ENCODE assay signal across 28 cellular contexts in the genomic region with DNA sequence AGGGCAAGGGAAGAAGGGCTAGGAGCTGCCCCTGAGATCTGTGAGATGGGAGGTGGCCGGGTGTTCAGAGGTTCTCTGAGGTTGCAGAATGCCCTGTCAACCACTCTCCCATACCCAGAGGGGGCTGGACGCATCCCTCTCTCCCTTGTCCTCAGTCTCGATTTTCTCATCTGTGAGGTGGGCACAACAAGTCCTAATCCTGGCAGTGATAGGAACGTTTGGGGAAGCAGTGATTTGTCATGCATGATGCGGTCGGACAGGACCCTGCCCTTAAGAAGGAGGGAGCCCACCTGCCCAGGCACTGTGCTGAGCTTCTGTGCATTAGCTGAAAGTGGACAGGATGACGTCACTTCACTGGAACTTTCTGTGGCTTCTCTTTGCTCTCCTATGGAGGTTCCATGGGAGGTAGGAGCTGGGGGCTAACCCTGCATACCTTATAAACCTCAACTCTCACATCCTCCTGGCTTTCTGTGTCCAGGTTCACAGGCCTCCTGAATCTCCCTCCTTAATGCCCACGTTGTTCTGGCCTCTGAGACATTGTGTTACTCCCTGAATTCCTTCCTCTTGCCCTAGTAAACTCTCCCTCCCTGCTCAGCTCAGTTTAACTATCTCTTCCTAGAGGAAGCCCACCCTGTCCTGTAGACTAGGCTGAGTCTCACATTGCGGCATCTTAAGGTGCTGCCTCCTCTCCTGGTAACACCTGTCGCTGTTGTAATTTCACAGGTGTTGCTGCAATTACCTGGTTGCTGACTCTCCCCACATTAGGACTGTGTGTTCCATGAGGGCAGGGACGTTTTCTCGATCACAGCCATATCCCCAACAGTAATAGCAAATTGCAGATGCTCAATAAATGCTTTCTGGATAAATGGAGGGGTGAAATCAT. TPM values are rescaled to one million over a fixed set of nuclear protein-coding genes. Genes with fewer than 3 reads are reported as not detected.
DNase-seq lines count a peak whose midpoint lies in the region; ATAC-seq and TF ChIP-seq lines count a peak whose summit lies in the region.
"Had no signal": no experiment of that assay in that cellular context is flagged by ENCODE, and none has a peak within 500 bp of the region (broad histone marks: within the 10 kb centered on the region; RNA-seq: fewer than 3 reads in every experiment).

No MANE protein-coding gene starts in this region.

- no peak overlapping the region for H2AK5ac ChIP-seq in trophoblast cell (ENCODE audit: low read length)

- no peak overlapping the region for H2BK5ac ChIP-seq in trophoblast cell (ENCODE audit: low read depth, low read length, poor library complexity)

- H3K27me3 Mint-ChIP-seq in endothelial cell (ENCODE audit: unreplicated experiment): peaks cover 9% of the 10 kb centered on the region
- peaks cover 14% of the 10 kb centered on the region for H3K27me3 Mint-ChIP-seq in activated CD8-positive, alpha-beta T cell treated with anti-CD3 and anti-CD28 coated beads, Interleukin-2, amount 10 ng/mL, durations not matched to agents 7 days and 5 days (ENCODE audit: low read depth)

- no peak overlapping the region for H4K12ac ChIP-seq in trophoblast cell (ENCODE audit: low read depth, low read length)

- no peaks in the 10 kb centered on the region for H3K79me1 ChIP-seq in trophoblast cell (ENCODE audit: low read length)

- H4K91ac ChIP-seq in trophoblast cell (ENCODE audit: low read depth, low read length): no peak overlapping the region

- no peak overlapping the region for H3K4ac ChIP-seq in trophoblast cell (ENCODE audit: low read depth, low read length)

- H3K4me3 Mint-ChIP-seq in endothelial cell (ENCODE audit: unreplicated experiment): peak overlapping the region; percentile 9
- no peak overlapping the region for H3K4me3 Mint-ChIP-seq in activated CD8-positive, alpha-beta T cell treated with anti-CD3 and anti-CD28 coated beads, Interleukin-2, amount 10 ng/mL, durations not matched to agents 7 days and 5 days
- H3K4me3 Mint-ChIP-seq: activated naive CD8-positive, alpha-beta T cell treated with anti-CD3 and anti-CD28 coated beads, Interleukin-2, amount 10 ng/mL, durations not matched to agents 7 days and 5 days; activated T-cell treated with anti-CD3 and anti-CD28 coated beads, Interleukin-2, amount 50 U/mL, for 24 hours; CD4-positive, alpha-beta T cell; neural crest cell; stimulated activated naive CD8-positive, alpha-beta T cell treated with anti-CD3 and anti-CD28 coated beads, Interleukin-15, Interleukin-2, amounts not matched to agents 100 ng/mL and 50 ng/mL, for 24 hours had no signal

- H3K4me1 Mint-ChIP-seq in endothelial cell (ENCODE audit: unreplicated experiment): peaks cover 60% of the 10 kb centered on the region
- H3K4me1 Mint-ChIP-seq in activated CD8-positive, alpha-beta T cell treated with anti-CD3 and anti-CD28 coated beads, Interleukin-2, amount 10 ng/mL, durations not matched to agents 7 days and 5 days (ENCODE audit: low read depth): peaks cover 2% of the 10 kb centered on the region
- H3K4me1 Mint-ChIP-seq: activated naive CD8-positive, alpha-beta T cell treated with anti-CD3 and anti-CD28 coated beads, Interleukin-2, amount 10 ng/mL, durations not matched to agents 7 days and 5 days had no signal

- CTCF ChIA-PET in activated CD8-positive, alpha-beta T cell treated with anti-CD3 and anti-CD28 coated beads, Interleukin-2, amount 10 ng/mL, durations not matched to agents 7 days and 5 days (lab: Charles Lee): interaction anchor here (1.8 kb wide), 1 partner anchor 12 kb away, joined by 7 read pairs; no protein-coding TSS in a partner anchor

- no peak overlapping the region for H2BK12ac ChIP-seq in trophoblast cell (ENCODE audit: low read length)

- H3K9ac ChIP-seq in trophoblast cell (ENCODE audit: low read length): no peak overlapping the region

- H3K9me3 ChIP-seq in heart right ventricle (no peaks in the 10 kb centered on the region), trophoblast cell (ENCODE audit: insufficient read depth, low read depth, low read length) (no peaks in the 10 kb centered on the region), adrenal gland (replicated peaks in 1 of 3) (no peaks in the 10 kb centered on the region)
- H3K9me3 ChIP-seq: transverse colon had no signal

- intact Hi-C loops in heart right ventricle (cut with DNase I): loop anchor here in 4 of 10 donors (2.0 to 5.0 kb wide), 3 partner anchors 15 to 34 kb away; no protein-coding TSS in a partner anchor
- intact Hi-C loops in cardiac septum (cut with DNase I): loop anchor here (5.0 kb wide), 1 partner anchor 34 kb away; no protein-coding TSS in a partner anchor
- intact Hi-C loops in adrenal gland (cut with DNase I): no loop called here

- no peaks in the 10 kb centered on the region for H3K36me3 Mint-ChIP-seq in endothelial cell (ENCODE audit: low read depth, unreplicated experiment)
- H3K36me3 Mint-ChIP-seq in activated CD8-positive, alpha-beta T cell treated with anti-CD3 and anti-CD28 coated beads, Interleukin-2, amount 10 ng/mL, durations not matched to agents 7 days and 5 days (ENCODE audit: low read depth): no peaks in the 10 kb centered on the region
- H3K36me3 Mint-ChIP-seq: activated naive CD8-positive, alpha-beta T cell treated with anti-CD3 and anti-CD28 coated beads, Interleukin-2, amount 10 ng/mL, durations not matched to agents 7 days and 5 days had no signal

- DNase-seq in heart right ventricle: no peak
- no peak for DNase-seq in cardiac septum (ENCODE audit: low spot score)
- DNase-seq in NCI-H69 (lab: John Stamatoyannopoulos, UW): peak; percentile 38
- no peak for DNase-seq in endothelial cell (ENCODE audit: low spot score)
- peak; percentile 16 to 54 for DNase-seq in trophoblast cell
- no peak for DNase-seq in NCI-H2107 treated with DMSO at 0.1 percent for 48 hours (lab: John Stamatoyannopoulos, UW; ENCODE audit: unreplicated experiment)
- no peak for DNase-seq in adrenal gland
- no peak for DNase-seq in activated CD8-positive, alpha-beta T cell treated with anti-CD3 and anti-CD28 coated beads, Interleukin-2, amount 10 ng/mL, durations not matched to agents 7 days and 5 days
- DNase-seq: activated CD4-positive, alpha-beta T cell treated with anti-CD3 and anti-CD28 coated beads for 4 hours; activated gamma-delta T cell; activated naive CD8-positive, alpha-beta T cell treated with anti-CD3 and anti-CD28 coated beads, Interleukin-2, amount 10 ng/mL, durations not matched to agents 7 days and 5 days; activated T-cell treated with anti-CD3 and anti-CD28 coated beads, Interleukin-2, amount 50 U/mL, for 24 hours; CD4-positive, alpha-beta T cell; dorsolateral prefrontal cortex; KG1; kidney glomerular epithelial cell; mammary epithelial cell; NCI-H1417 treated with DMSO at 0.1 percent for 48 hours; NCI-H446 treated with DMSO at 0.1 percent for 48 hours; PC-3; transverse colon had no signal

- no peak for TF ChIP-seq CTCF in heart right ventricle (IDR thresholded peaks at IDR 0.05)
- no peak for TF ChIP-seq CTCF in endothelial cell (IDR thresholded peaks at IDR 0.05; ENCODE audit: unreplicated experiment)
- TF ChIP-seq CTCF in adrenal gland (IDR thresholded peaks at IDR 0.05): no peak

- H3K4me2 ChIP-seq in trophoblast cell (ENCODE audit: low read length): no peak overlapping the region

- TF ChIP-seq POLR2A in adrenal gland (IDR thresholded peaks at IDR 0.05): no peak

- H3K9me3 Mint-ChIP-seq in endothelial cell (ENCODE audit: unreplicated experiment): no peaks in the 10 kb centered on the region
- no peaks in the 10 kb centered on the region for H3K9me3 Mint-ChIP-seq in activated CD8-positive, alpha-beta T cell treated with anti-CD3 and anti-CD28 coated beads, Interleukin-2, amount 10 ng/mL, durations not matched to agents 7 days and 5 days (ENCODE audit: insufficient read depth)
- H3K9me3 Mint-ChIP-seq: activated naive CD8-positive, alpha-beta T cell treated with anti-CD3 and anti-CD28 coated beads, Interleukin-2, amount 10 ng/mL, durations not matched to agents 7 days and 5 days; activated T-cell treated with anti-CD3 and anti-CD28 coated beads, Interleukin-2, amount 50 U/mL, for 24 hours; CD4-positive, alpha-beta T cell; neural crest cell; stimulated activated naive CD8-positive, alpha-beta T cell treated with anti-CD3 and anti-CD28 coated beads, Interleukin-15, Interleukin-2, amounts not matched to agents 100 ng/mL and 50 ng/mL, for 24 hours had no signal

- H3K4me3 ChIP-seq in heart right ventricle: peak overlapping the region in 1 of 10 donors; percentile 45
- no peak overlapping the region for H3K4me3 ChIP-seq in trophoblast cell (ENCODE audit: low read depth, low read length)
- no peak overlapping the region for H3K4me3 ChIP-seq in adrenal gland
- H3K4me3 ChIP-seq: dorsolateral prefrontal cortex, transverse colon had no signal

- H4K8ac ChIP-seq in trophoblast cell (ENCODE audit: low read depth, low read length): no peak overlapping the region

- H3K18ac ChIP-seq in trophoblast cell (ENCODE audit: low read length): no peak overlapping the region

- H2BK120ac ChIP-seq in trophoblast cell (ENCODE audit: insufficient read depth, low read length, poor library complexity): no peak overlapping the region

- no peaks in the 10 kb centered on the region for H3K36me3 ChIP-seq in heart right ventricle
- no peaks in the 10 kb centered on the region for H3K36me3 ChIP-seq in trophoblast cell (ENCODE audit: control insufficient read depth in 1 of 2, insufficient read depth in 2 of 2, low read length in 2 of 2)
- H3K36me3 ChIP-seq in adrenal gland (replicated peaks in 1 of 2): no peaks in the 10 kb centered on the region
- H3K36me3 ChIP-seq: transverse colon had no signal

- ATAC-seq in heart right ventricle: peak in 2 of 8 donors; percentile 12 to 32
- no peak for ATAC-seq in activated CD8-positive, alpha-beta T cell treated with anti-CD3 and anti-CD28 coated beads, Interleukin-2, amount 10 ng/mL, durations not matched to agents 7 days and 5 days
- ATAC-seq: PC-3 had no signal

- H3K27ac Mint-ChIP-seq in endothelial cell (ENCODE audit: unreplicated experiment): peak overlapping the region; percentile 93
- no peak overlapping the region for H3K27ac Mint-ChIP-seq in activated CD8-positive, alpha-beta T cell treated with anti-CD3 and anti-CD28 coated beads, Interleukin-2, amount 10 ng/mL, durations not matched to agents 7 days and 5 days
- H3K27ac Mint-ChIP-seq: activated naive CD8-positive, alpha-beta T cell treated with anti-CD3 and anti-CD28 coated beads, Interleukin-2, amount 10 ng/mL, durations not matched to agents 7 days and 5 days; activated T-cell treated with anti-CD3 and anti-CD28 coated beads, Interleukin-2, amount 50 U/mL, for 24 hours; CD4-positive, alpha-beta T cell; progenitor cell of endocrine pancreas; stimulated activated naive CD8-positive, alpha-beta T cell treated with anti-CD3 and anti-CD28 coated beads, Interleukin-15, Interleukin-2, amounts not matched to agents 100 ng/mL and 50 ng/mL, for 24 hours had no signal

- WGBS in heart right ventricle, 2 donors: 70 to 73% methylated on average over 12 of the region's 12 CpGs
- WGBS in trophoblast cell (ENCODE audit: extremely low coverage, insufficient coverage, insufficient read length): no CpG with 5 or more reads among the region's 12 CpGs
- WGBS in adrenal gland, 4 donors: 58 to 69% (median 63%) methylated on average over 10 to 12 of the region's 12 CpGs

- POLR2A ChIA-PET in activated CD8-positive, alpha-beta T cell treated with anti-CD3 and anti-CD28 coated beads, Interleukin-2, amount 10 ng/mL, durations not matched to agents 7 days and 5 days (lab: Charles Lee): no interaction called here

- H3K27ac ChIP-seq in heart right ventricle (peak overlapping the region; percentile 64 to 92 (median 82)), trophoblast cell (ENCODE audit: low read depth, low read length) (no peak overlapping the region), adrenal gland (no peak overlapping the region)
- H3K27ac ChIP-seq: transverse colon had no signal

- no peaks in the 10 kb centered on the region for H3K79me2 ChIP-seq in trophoblast cell (ENCODE audit: control insufficient read depth, insufficient read depth, low read length, poor library complexity)

- H3K27me3 ChIP-seq in heart right ventricle: peaks cover 0 to 28% (median 0%) of the 10 kb centered on the region in 7 donors
- H3K27me3 ChIP-seq in trophoblast cell (ENCODE audit: insufficient read depth, low read length): no peaks in the 10 kb centered on the region
- peaks cover 18% of the 10 kb centered on the region for H3K27me3 ChIP-seq in adrenal gland

- H3K4me1 ChIP-seq in heart right ventricle (peaks cover 29 to 86% (median 63%) of the 10 kb centered on the region in 9 donors), trophoblast cell (ENCODE audit: control insufficient read depth in 1 of 2, insufficient read depth in 2 of 2, low read length in 2 of 2) (peaks cover 17 to 22% of the 10 kb centered on the region in 2 experiments), adrenal gland (replicated peaks in 1 of 2) (no peaks in the 10 kb centered on the region)

- no peak overlapping the region for H2AFZ ChIP-seq in trophoblast cell (ENCODE audit: insufficient read depth, low read length, poor library complexity)

- H3K14ac ChIP-seq in trophoblast cell (ENCODE audit: low read length): no peak overlapping the region

- H3K23ac ChIP-seq in trophoblast cell (ENCODE audit: low read length): no peak overlapping the region

RNA-seq across cellular contexts. Expression of gene CSNK2A1, which starts 30.1 kb away (rescaled TPM):
- total RNA-seq in heart right ventricle (100 to 1,000 TPM; 111 to 137 (median 129) TPM), cardiac septum (111 TPM), endothelial cell (ENCODE audit: unreplicated experiment) (128 TPM), adrenal gland (100 to 1,000 TPM in 4 of 8 donors, 10 to 100 TPM in 4; 61.9 to 120 (median 94.1) TPM)
- polyA plus RNA-seq in heart right ventricle (10 to 100 TPM; 21.4 to 38.2 TPM), adrenal gland (100 to 1,000 TPM in 1 of 3 donors, 10 to 100 TPM in 2; 18.9 to 192 (median 22.7) TPM)
- 150 and 154 TPM in 2 replicates for polyA plus RNA-seq in trophoblast cell (2013)
- total RNA-seq in activated CD8-positive, alpha-beta T cell treated with anti-CD3 and anti-CD28 coated beads, Interleukin-2, amount 10 ng/mL, durations not matched to agents 7 days and 5 days: 100 to 1,000 TPM; 116 to 121 TPM

RNA-seq across cellular contexts. Expression of gene TCF15, which starts 36.5 kb away (rescaled TPM):
- total RNA-seq in heart right ventricle: 10 to 100 TPM in 3 of 10 donors, 1 to 10 TPM in 7; 4.6 to 20.5 (median 7.9) TPM
- 10 to 100 TPM; 12.8 to 41.0 TPM for polyA plus RNA-seq in heart right ventricle
- 4.8 TPM for total RNA-seq in cardiac septum
- 6.6 TPM for total RNA-seq in endothelial cell (ENCODE audit: unreplicated experiment)
- 1.1 and 1.3 TPM in 2 replicates for polyA plus RNA-seq in trophoblast cell (2013)
- 1 to 10 TPM in 4 of 8 donors, under 1 TPM in 4; 0.37 to 2.2 (median 0.96) TPM for total RNA-seq in adrenal gland
- polyA plus RNA-seq in adrenal gland: 1 to 10 TPM in 2 of 3 donors, under 1 TPM in 1; 0.31 to 3.0 (median 2.7) TPM
- total RNA-seq in activated CD8-positive, alpha-beta T cell treated with anti-CD3 and anti-CD28 coated beads, Interleukin-2, amount 10 ng/mL, durations not matched to agents 7 days and 5 days: not detected
- total RNA-seq: activated CD8-positive, alpha-beta memory T cell treated with anti-CD3 and anti-CD28 coated beads for 36 hours; activated naive CD8-positive, alpha-beta T cell treated with anti-CD3 and anti-CD28 coated beads, Interleukin-2, amount 10 ng/mL, durations not matched to agents 7 days and 5 days; CD4-positive, alpha-beta T cell; H4; HT-29; mammary epithelial cell; progenitor cell of endocrine pancreas; T-helper 2 cell treated with Interferon-gamma antibody and Interleukin-4, amounts not matched to agents 100 ng/mL and 5 ng/mL, for 36 hours; transverse colon had no signal
- polyA plus RNA-seq: mammary epithelial cell had no signal

Comparison
In these comparisons a context has a peak if more than half of its experiments do, and no peak if none do; other contexts are left out.
1. DNase-seq: peak in NCI-H69 (single experiment) and trophoblast cell (2 of 2); none in heart right ventricle (0 of 2), cardiac septum (single experiment), endothelial cell (single experiment), NCI-H2107 treated with DMSO at 0.1 percent for 48 hours (single experiment), adrenal gland (0 of 7) and activated CD8-positive, alpha-beta T cell treated with anti-CD3 and anti-CD28 coated beads, Interleukin-2, amount 10 ng/mL, durations not matched to agents 7 days and 5 days (single experiment).
2. H3K27ac ChIP-seq: peak in heart right ventricle (10 of 10); none in trophoblast cell (single experiment) and adrenal gland (0 of 5).